8 cellular contexts compared by ENCODE assay signal in the genomic region with DNA sequence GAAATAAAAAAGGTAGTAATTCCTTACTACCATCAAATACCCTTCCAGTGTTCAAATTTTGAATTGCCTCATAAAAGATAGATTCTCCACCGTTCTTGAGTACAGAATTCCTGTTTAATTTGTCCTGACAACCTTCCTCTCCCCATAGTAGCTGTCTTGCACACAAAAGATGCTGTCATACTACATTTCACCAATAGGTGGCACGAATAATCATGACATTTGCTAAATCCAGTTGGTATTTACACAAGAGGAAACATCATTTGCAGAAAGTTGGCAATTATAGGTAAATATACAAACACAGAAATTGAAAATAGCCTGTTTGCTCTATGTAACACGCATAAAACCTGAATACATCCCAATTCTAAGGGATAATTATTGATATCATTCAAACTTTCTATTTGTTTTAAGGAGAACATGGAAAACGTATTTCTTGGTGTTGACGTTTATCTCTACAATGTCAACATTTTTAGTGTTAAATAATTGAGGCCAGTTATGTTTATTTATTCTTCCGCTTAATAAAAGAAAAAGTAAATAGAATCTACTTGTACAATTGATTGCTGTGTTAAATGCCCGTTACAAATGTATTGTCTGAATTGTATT. TPM values are rescaled to one million over a fixed set of nuclear protein-coding genes. Genes with fewer than 3 reads are reported as not detected.
DNase-seq lines count a peak whose midpoint lies in the region; ATAC-seq and TF ChIP-seq lines count a peak whose summit lies in the region.

No MANE protein-coding gene starts in this region.

- no peaks in the 10 kb centered on the region for H3K4me1 Mint-ChIP-seq in CD4-positive, alpha-beta T cell (ENCODE audit: low read depth)
- H3K4me1 Mint-ChIP-seq in osteocyte (ENCODE audit: unreplicated experiment), result no peaks in the 10 kb centered on the region

- H3K27me3 ChIP-seq in CD4-positive, alpha-beta T cell (ENCODE audit: control insufficient read depth, insufficient read depth, low read length), result no peaks in the 10 kb centered on the region

- no peak for ATAC-seq in CD4-positive, alpha-beta T cell (ENCODE audit: poor library complexity)
- ATAC-seq in GM18867 (IDR thresholded peaks at IDR 0.05; ENCODE audit: unreplicated experiment) (peak; percentile 83), GM18870 (IDR thresholded peaks at IDR 0.05; ENCODE audit: unreplicated experiment) (no peak)

- CTCF ChIA-PET in CD4-positive, alpha-beta T cell (lab: Charles Lee), result no interaction called here
- CTCF ChIA-PET in RWPE1 (lab: Yijun Ruan, JAX), result interaction anchor here (0.6 to 1.1 kb wide), 4 partner anchors 15 to 334 kb away, joined by 3 to 6 read pairs (median 4); no protein-coding TSS in a partner anchor

- no peak overlapping the region for H3K27ac Mint-ChIP-seq in CD4-positive, alpha-beta T cell
- H3K27ac Mint-ChIP-seq in osteocyte (ENCODE audit: unreplicated experiment), result no peak overlapping the region

- POLR2A ChIA-PET in CD4-positive, alpha-beta T cell (lab: Charles Lee), result no interaction called here
- POLR2A ChIA-PET in RWPE1 (lab: Yijun Ruan, JAX; ENCODE audit: low non-redundant PET), result no interaction called here

- no peaks in the 10 kb centered on the region for H3K36me3 Mint-ChIP-seq in CD4-positive, alpha-beta T cell (ENCODE audit: low read depth)
- no peaks in the 10 kb centered on the region for H3K36me3 Mint-ChIP-seq in osteocyte (ENCODE audit: unreplicated experiment)

- peaks cover 5% of the 10 kb centered on the region for H3K9me3 Mint-ChIP-seq in CD4-positive, alpha-beta T cell
- peaks cover 12% of the 10 kb centered on the region for H3K9me3 Mint-ChIP-seq in osteocyte (ENCODE audit: unreplicated experiment)

- no peak overlapping the region for H3K27ac ChIP-seq in CD4-positive, alpha-beta T cell (ENCODE audit: low read depth, low read length)
- H3K27ac ChIP-seq in RWPE1, result no peak overlapping the region

- peaks cover 5% of the 10 kb centered on the region for H3K9me3 ChIP-seq in CD4-positive, alpha-beta T cell (ENCODE audit: control insufficient read depth, low read length)

- TF ChIP-seq CTCF in CD4-positive, alpha-beta T cell (IDR thresholded peaks at IDR 0.05), result peak; percentile 73
- TF ChIP-seq CTCF in RWPE1 (conservative IDR thresholded peaks at IDR 0.05; ENCODE audit: low read depth) (peak; percentile 82), osteocyte (IDR thresholded peaks at IDR 0.05) (peak; percentile 69)

- no peak for DNase-seq in CD4-positive, alpha-beta T cell
- peak; percentile 71 for DNase-seq in LHCN-M2 (ENCODE audit: low read depth)
- DNase-seq in RWPE1 (ENCODE audit: low spot score), result peak; percentile 44
- DNase-seq in erythroblast (lab: John Stamatoyannopoulos, UW), result peak; percentile 51 to 74
- DNase-seq in osteocyte (ENCODE audit: extremely low spot score, unreplicated experiment), result no peak
- DNase-seq in activated CD4-positive, alpha-beta T cell treated with anti-CD3 and anti-CD28 coated beads for 48 hours, result no peak

- H3K27me3 Mint-ChIP-seq in CD4-positive, alpha-beta T cell, result peaks cover 19% of the 10 kb centered on the region
- peaks cover 9% of the 10 kb centered on the region for H3K27me3 Mint-ChIP-seq in osteocyte (ENCODE audit: unreplicated experiment)

- H3K4me3 Mint-ChIP-seq in CD4-positive, alpha-beta T cell, result no peak overlapping the region
- H3K4me3 Mint-ChIP-seq in osteocyte (ENCODE audit: unreplicated experiment), result no peak overlapping the region

- intact Hi-C loops in CD4-positive, alpha-beta T cell (cut with DNase I, micrococcal nuclease), result loop anchor here (1.0 kb wide), 1 partner anchor 340 kb away; no protein-coding TSS in a partner anchor

- TF ChIP-seq POLR2A in erythroblast (IDR thresholded peaks at IDR 0.05; ENCODE audit: low read length), result no peak

RNA-seq across cellular contexts. Expression of gene CLDN10, which starts 58.3 kb away (rescaled TPM):
- total RNA-seq in CD4-positive, alpha-beta T cell, result not detected
- not detected in 2 replicates for total RNA-seq in LHCN-M2 (2014; rRNA removed)
- not detected for polyA plus RNA-seq in LHCN-M2 (2012)
- total RNA-seq in osteocyte, result not detected in 2 replicates

Comparison
In these comparisons a context has a peak if more than half of its experiments do, and no peak if none do; other contexts are left out.
1. DNase-seq: peak in LHCN-M2 (single experiment), RWPE1 (single experiment) and erythroblast (2 of 2); none in CD4-positive, alpha-beta T cell (0 of 10), osteocyte (single experiment) and activated CD4-positive, alpha-beta T cell treated with anti-CD3 and anti-CD28 coated beads for 48 hours (single experiment).
2. Peak in every context shown above with its lines, with median percentiles within 50 percentile points of each other: CTCF ChIP-seq.